9 cellular contexts compared by ENCODE assay signal in genomic region chr1:31760422-31760900, GRCh38. TPM values are rescaled to one million over a fixed set of nuclear protein-coding genes. Genes with fewer than 3 reads are reported as not detected.
DNase-seq lines count a peak whose midpoint lies in the region; TF ChIP-seq lines count a peak whose summit lies in the region.
"Had no signal": no experiment of that assay in that cellular context is flagged by ENCODE, and none has a peak within 500 bp of the region (broad histone marks: within the 10 kb centered on the region; RNA-seq: fewer than 3 reads in every experiment).

No MANE protein-coding gene starts in this region.

- H3K4me3 ChIP-seq in MM.1S (ENCODE audit: low read length): peak overlapping the region; percentile 15; the same call in 1 of the 2 replicates
- peak overlapping the region; percentile 75 for H3K4me3 ChIP-seq in coronary artery
- H3K4me3 ChIP-seq in muscle layer of duodenum (ENCODE audit: low read depth in 1 of 2, low read length in 2 of 2): peak overlapping the region; percentile 50 to 78

- peak overlapping the region; percentile 55 for H3K4me2 ChIP-seq in MM.1S (ENCODE audit: low read depth, low read length)

- H4K20me1 ChIP-seq in MM.1S (ENCODE audit: insufficient read depth, low read length): no peaks in the 10 kb centered on the region

- H3K27ac ChIP-seq in MM.1S (ENCODE audit: low read length) (no peak overlapping the region), coronary artery (peak overlapping the region in 1 of 2 donors; percentile 55), muscle layer of duodenum (ENCODE audit: low read length) (no peak overlapping the region)
- H3K27ac ChIP-seq: neutrophil had no signal

- H3K9me3 ChIP-seq in MM.1S (replicated peaks; ENCODE audit: insufficient read depth, low read length) (no peaks in the 10 kb centered on the region), muscle layer of duodenum (ENCODE audit: control insufficient read depth in 1 of 2, low read length in 2 of 2) (no peaks in the 10 kb centered on the region)
- H3K9me3 ChIP-seq: neutrophil had no signal

- peak; percentile 82 for DNase-seq in COLO668 (lab: John Stamatoyannopoulos, UW; ENCODE audit: unreplicated experiment)
- DNase-seq in MM.1S: no peak
- DNase-seq in coronary artery (ENCODE audit: low spot score): no peak
- DNase-seq in activated CD4-positive, CD25-positive, alpha-beta regulatory T cell (lab: John Stamatoyannopoulos, UW): no peak
- DNase-seq in ureter (ENCODE audit: low spot score): no peak
- DNase-seq in hepatic stellate cell (ENCODE audit: low spot score): no peak
- no peak for DNase-seq in NCI-H226

- H3F3A ChIP-seq in MM.1S (ENCODE audit: insufficient read depth, low read length): 0 out of 2 replicates have a peak, but pooled peaks cover 4% of the 10 kb centered on the region

- peaks cover 16% of the 10 kb centered on the region for H3K27me3 ChIP-seq in MM.1S (replicated peaks; ENCODE audit: insufficient read depth, low read length)
- H3K27me3 ChIP-seq in muscle layer of duodenum (ENCODE audit: low read depth, low read length): peaks cover 27% of the 10 kb centered on the region

- TF ChIP-seq CTCF in MM.1S (IDR thresholded peaks at IDR 0.05; ENCODE audit: low read length) (no peak), coronary artery (IDR thresholded peaks at IDR 0.05) (no peak)

- H3K9me2 ChIP-seq in MM.1S (replicated peaks; ENCODE audit: insufficient read depth, low read length): no peaks in the 10 kb centered on the region

- H3K4me1 ChIP-seq in MM.1S (ENCODE audit: low read length) (0 out of 2 replicates have a peak, but pooled peaks cover 8% of the 10 kb centered on the region), muscle layer of duodenum (ENCODE audit: control insufficient read depth in 1 of 2, insufficient read depth in 2 of 2, low read length in 2 of 2) (peaks cover 8 to 44% of the 10 kb centered on the region in 2 donors)

- H3K36me3 ChIP-seq in MM.1S (replicated peaks; ENCODE audit: insufficient read depth, low read length) (no peaks in the 10 kb centered on the region), muscle layer of duodenum (ENCODE audit: control insufficient read depth in 1 of 2, insufficient read depth in 2 of 2, low read length in 2 of 2) (no peaks in the 10 kb centered on the region)
- H3K36me3 ChIP-seq: neutrophil had no signal

- no peak overlapping the region; the same call in 1 of the 2 replicates for H3K9ac ChIP-seq in MM.1S (ENCODE audit: low read length)

- peak overlapping the region; percentile 47; the same call in 1 of the 2 replicates for H2AFZ ChIP-seq in MM.1S (ENCODE audit: low read length)

- H3K79me2 ChIP-seq in MM.1S (ENCODE audit: low read length): no peaks in the 10 kb centered on the region

RNA-seq across cellular contexts. Expression of gene ADGRB2, which starts 3.7 kb away (rescaled TPM):
- total RNA-seq in ureter: 7.5 TPM

RNA-seq across cellular contexts. Expression of gene SPOCD1, which starts 55.4 kb away (rescaled TPM):
- total RNA-seq in ureter: 39.8 TPM

RNA-seq across cellular contexts. Expression of gene COL16A1, which starts 56.6 kb away (rescaled TPM):
- 110 TPM for total RNA-seq in ureter

Comparison
In these comparisons a context has a peak if more than half of its experiments do, and no peak if none do; other contexts are left out.
1. H3K4me3 ChIP-seq: peak in every context shown above with its lines; median percentile 75 in coronary artery; 64 in muscle layer of duodenum; 15 in MM.1S.